ENCODE assay signal across 10 cellular contexts in the genomic region with DNA sequence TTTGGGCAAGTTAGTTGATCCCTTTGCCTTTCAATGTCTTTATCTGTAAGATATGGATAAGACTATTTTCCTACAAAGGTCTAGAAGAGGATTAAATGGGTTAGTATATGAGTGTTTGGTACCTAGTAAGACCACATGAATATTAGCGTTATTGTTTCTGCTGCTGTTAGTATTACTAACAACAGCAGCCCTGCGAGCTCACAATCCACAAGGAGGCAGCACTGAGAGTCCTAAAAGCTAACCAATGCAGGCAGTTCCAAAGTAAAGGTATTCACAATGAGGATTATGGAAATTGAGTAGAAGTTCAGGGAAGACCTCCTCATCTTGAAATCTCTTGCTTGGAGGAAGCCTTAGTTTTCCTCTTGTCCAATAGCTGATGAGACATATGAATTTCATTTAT.
DNase-seq lines count a peak whose midpoint lies in the region; ATAC-seq and TF ChIP-seq lines count a peak whose summit lies in the region.
"Had no signal": no experiment of that assay in that cellular context is flagged by ENCODE, and none has a peak within 500 bp of the region (broad histone marks: within the 10 kb centered on the region; RNA-seq: fewer than 3 reads in every experiment).

No MANE protein-coding gene starts in this region.

- no peaks in the 10 kb centered on the region for H3K36me3 ChIP-seq in H7 (replicated peaks; ENCODE audit: control insufficient read depth, insufficient read depth, low read length)
- H3K36me3 ChIP-seq in PC-3 (ENCODE audit: low read depth, low read length), result no peaks in the 10 kb centered on the region
- H3K36me3 ChIP-seq: neutrophil had no signal

- POLR2A ChIA-PET in PC-3 (lab: Charles Lee; ENCODE audit: unreplicated experiment), result no interaction called here

- no peaks in the 10 kb centered on the region for H3K36me3 Mint-ChIP-seq in activated T-helper 1 cell treated with anti-CD3 and anti-CD28 coated beads, Interleukin-12 subunit alpha, Interleukin-12 subunit beta, Interleukin-2, Interleukin-4 antibody, amounts not matched to agents 30 ng/mL and 10 ng/mL and 1 ng/mL, durations not matched to agents 14 hours and 24 hours and 36 hours (ENCODE audit: low read depth)
- no peaks in the 10 kb centered on the region for H3K36me3 Mint-ChIP-seq in stimulated activated memory B cell treated with anti-CD40 and anti-IgM and Interleukin-4, amounts not matched to agents 10 μg/mL and 1 μg/mL and 100 μg/mL, for 72 hours
- H3K36me3 Mint-ChIP-seq: IgD-negative memory B cell had no signal

- H3K79me2 ChIP-seq in PC-3 (ENCODE audit: low read length), result no peaks in the 10 kb centered on the region

- H3K4me3 Mint-ChIP-seq in activated T-helper 1 cell treated with anti-CD3 and anti-CD28 coated beads, Interleukin-12 subunit alpha, Interleukin-12 subunit beta, Interleukin-2, Interleukin-4 antibody, amounts not matched to agents 30 ng/mL and 10 ng/mL and 1 ng/mL, durations not matched to agents 14 hours and 24 hours and 36 hours, result no peak overlapping the region
- H3K4me3 Mint-ChIP-seq in stimulated activated memory B cell treated with anti-CD40 and anti-IgM and Interleukin-4, amounts not matched to agents 10 μg/mL and 1 μg/mL and 100 μg/mL, for 72 hours, result no peak overlapping the region
- H3K4me3 Mint-ChIP-seq: IgD-negative memory B cell had no signal

- BruUV-seq in PC-3 (replicated peaks; lab: Mats Ljungman, UMichigan), result no TSS peak

- no peaks in the 10 kb centered on the region for H3F3A ChIP-seq in PC-3 (ENCODE audit: low read length, unreplicated experiment)

- no peaks in the 10 kb centered on the region for H4K20me1 ChIP-seq in PC-3 (ENCODE audit: low read length)

- no peaks in the 10 kb centered on the region for H3K4me1 ChIP-seq in PC-3 (ENCODE audit: insufficient read depth, low read length)

- no peaks in the 10 kb centered on the region for H3K27me3 Mint-ChIP-seq in activated T-helper 1 cell treated with anti-CD3 and anti-CD28 coated beads, Interleukin-12 subunit alpha, Interleukin-12 subunit beta, Interleukin-2, Interleukin-4 antibody, amounts not matched to agents 30 ng/mL and 10 ng/mL and 1 ng/mL, durations not matched to agents 14 hours and 24 hours and 36 hours (ENCODE audit: insufficient read depth)
- H3K27me3 Mint-ChIP-seq in stimulated activated memory B cell treated with anti-CD40 and anti-IgM and Interleukin-4, amounts not matched to agents 10 μg/mL and 1 μg/mL and 100 μg/mL, for 72 hours, result no peaks in the 10 kb centered on the region

- no peak overlapping the region for H3K27ac ChIP-seq in PC-3 (ENCODE audit: low read length)
- H3K27ac ChIP-seq: neutrophil had no signal

- no peak overlapping the region for H3K4me2 ChIP-seq in PC-3 (ENCODE audit: low read length)

- no peaks in the 10 kb centered on the region for H3K9me3 Mint-ChIP-seq in activated T-helper 1 cell treated with anti-CD3 and anti-CD28 coated beads, Interleukin-12 subunit alpha, Interleukin-12 subunit beta, Interleukin-2, Interleukin-4 antibody, amounts not matched to agents 30 ng/mL and 10 ng/mL and 1 ng/mL, durations not matched to agents 14 hours and 24 hours and 36 hours
- peaks cover 2% of the 10 kb centered on the region for H3K9me3 Mint-ChIP-seq in stimulated activated memory B cell treated with anti-CD40 and anti-IgM and Interleukin-4, amounts not matched to agents 10 μg/mL and 1 μg/mL and 100 μg/mL, for 72 hours

- TF ChIP-seq CTCF in PC-3 (conservative IDR thresholded peaks at IDR 0.05; ENCODE audit: low read depth, low read length), result peak; percentile 50

- H3K4me3 ChIP-seq in H7 (ENCODE audit: insufficient read depth, low read depth, low read length) (no peak overlapping the region), PC-3 (ENCODE audit: low read length) (no peak overlapping the region)

- H3K9ac ChIP-seq in PC-3 (ENCODE audit: low read length), result no peak overlapping the region

- H2AFZ ChIP-seq in PC-3 (ENCODE audit: low read length), result no peak overlapping the region

- ATAC-seq in PC-3, result no peak
- ATAC-seq in stimulated activated memory B cell treated with anti-CD40 and anti-IgM and Interleukin-4, amounts not matched to agents 10 μg/mL and 1 μg/mL and 100 μg/mL, for 72 hours, result no peak
- no peak for ATAC-seq in HG03469 (IDR thresholded peaks at IDR 0.05; ENCODE audit: unreplicated experiment)

- intact Hi-C loops in PC-3 (cut with micrococcal nuclease), result no loop called here
- intact Hi-C loops in activated T-helper 1 cell treated with anti-CD3 and anti-CD28 coated beads, Interleukin-12 subunit alpha, Interleukin-12 subunit beta, Interleukin-2, Interleukin-4 antibody, amounts not matched to agents 30 ng/mL and 10 ng/mL and 1 ng/mL, durations not matched to agents 14 hours and 24 hours and 36 hours (cut with micrococcal nuclease), result no loop called here

- no peaks in the 10 kb centered on the region for H3K9me2 ChIP-seq in PC-3 (replicated peaks; ENCODE audit: low read length)

- CTCF ChIA-PET in PC-3 (lab: Charles Lee), result no interaction called here

- no peak overlapping the region for H3K27ac Mint-ChIP-seq in activated T-helper 1 cell treated with anti-CD3 and anti-CD28 coated beads, Interleukin-12 subunit alpha, Interleukin-12 subunit beta, Interleukin-2, Interleukin-4 antibody, amounts not matched to agents 30 ng/mL and 10 ng/mL and 1 ng/mL, durations not matched to agents 14 hours and 24 hours and 36 hours
- H3K27ac Mint-ChIP-seq in stimulated activated memory B cell treated with anti-CD40 and anti-IgM and Interleukin-4, amounts not matched to agents 10 μg/mL and 1 μg/mL and 100 μg/mL, for 72 hours, result no peak overlapping the region
- H3K27ac Mint-ChIP-seq: IgD-negative memory B cell had no signal

- DNase-seq in D341Med (ENCODE audit: low spot score), result peak; percentile 39
- peak; percentile 39 for DNase-seq in H7
- peak; percentile 17 for DNase-seq in PC-3
- peak; percentile 37 for DNase-seq in inferior parietal cortex (ENCODE audit: extremely low spot score)
- no peak for DNase-seq in ureter (ENCODE audit: low spot score)
- no peak for DNase-seq in activated T-helper 1 cell treated with anti-CD3 and anti-CD28 coated beads, Interleukin-12 subunit alpha, Interleukin-12 subunit beta, Interleukin-2, Interleukin-4 antibody, amounts not matched to agents 30 ng/mL and 10 ng/mL and 1 ng/mL, durations not matched to agents 14 hours and 24 hours and 36 hours (ENCODE audit: low spot score)

- H3K9me3 ChIP-seq in PC-3 (ENCODE audit: low read length), result no peaks in the 10 kb centered on the region
- H3K9me3 ChIP-seq: neutrophil had no signal

- no peaks in the 10 kb centered on the region for H3K4me1 Mint-ChIP-seq in activated T-helper 1 cell treated with anti-CD3 and anti-CD28 coated beads, Interleukin-12 subunit alpha, Interleukin-12 subunit beta, Interleukin-2, Interleukin-4 antibody, amounts not matched to agents 30 ng/mL and 10 ng/mL and 1 ng/mL, durations not matched to agents 14 hours and 24 hours and 36 hours (ENCODE audit: low read depth)
- H3K4me1 Mint-ChIP-seq in stimulated activated memory B cell treated with anti-CD40 and anti-IgM and Interleukin-4, amounts not matched to agents 10 μg/mL and 1 μg/mL and 100 μg/mL, for 72 hours, result no peaks in the 10 kb centered on the region
- H3K4me1 Mint-ChIP-seq: IgD-negative memory B cell had no signal

- H3K27me3 ChIP-seq in H7 (ENCODE audit: control insufficient read depth, insufficient read depth, low read length) (no peaks in the 10 kb centered on the region), PC-3 (ENCODE audit: low read length) (no peaks in the 10 kb centered on the region)
- H3K27me3 ChIP-seq: neutrophil had no signal

Comparison
In these comparisons a context has a peak if more than half of its experiments do, and no peak if none do; other contexts are left out.
1. DNase-seq: peak in D341Med (single experiment), H7 (single experiment), PC-3 (single experiment) and inferior parietal cortex (single experiment); none in ureter (single experiment) and activated T-helper 1 cell treated with anti-CD3 and anti-CD28 coated beads, Interleukin-12 subunit alpha, Interleukin-12 subunit beta, Interleukin-2, Interleukin-4 antibody, amounts not matched to agents 30 ng/mL and 10 ng/mL and 1 ng/mL, durations not matched to agents 14 hours and 24 hours and 36 hours (single experiment).